Comparison of ENCODE assay signal across 1 cellular context in the genomic region with DNA sequence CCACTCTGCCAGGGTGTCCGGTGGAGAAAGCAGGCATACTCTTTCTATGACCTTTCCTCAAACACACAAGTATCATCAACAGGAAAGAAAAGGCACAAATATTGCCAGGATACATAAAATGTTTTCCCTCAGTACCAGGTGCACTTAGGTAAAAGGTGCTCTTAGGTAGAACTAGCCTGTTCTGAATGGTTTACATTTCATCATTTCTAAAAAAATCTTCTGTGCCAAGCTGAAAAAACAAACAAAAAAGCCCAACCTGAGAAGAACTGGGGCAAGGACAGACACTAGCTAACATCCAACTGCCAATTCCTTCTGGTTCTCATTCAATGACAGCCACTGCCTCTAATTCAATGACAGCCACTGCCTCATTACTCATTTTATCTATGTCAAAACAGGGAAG.
TF ChIP-seq lines count a peak whose summit lies in the region.

No MANE protein-coding gene starts in this region.

TF ChIP-seq in HEK293, 187 proteins besides CTCF, POLR2A, EP300 and RAD21 (continued from another document):
- peak; percentile 93 for TF ChIP-seq ZNF449 (tag by site-specific recombination; IDR thresholded peaks at IDR 0.05)
